ENCODE assay signal across 1 cellular context in the genomic region with DNA sequence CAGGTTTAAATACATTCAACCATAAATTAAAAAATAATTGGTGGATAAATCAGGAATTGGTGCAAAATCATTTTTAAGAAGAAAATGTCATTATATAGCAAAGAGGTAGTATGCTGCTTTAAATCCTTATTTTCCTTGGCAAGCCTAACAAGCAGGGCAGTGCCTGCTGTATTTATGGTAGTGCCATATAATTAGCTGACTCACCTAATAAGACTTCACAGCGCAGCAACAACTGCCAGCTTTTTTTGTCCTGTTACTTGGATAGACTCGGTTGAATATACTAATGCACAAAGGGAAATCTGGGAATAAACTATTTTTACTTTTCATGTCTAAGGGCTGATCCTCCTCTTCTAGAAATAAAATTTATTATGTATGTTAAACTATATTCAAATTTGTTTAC.
A peak's percentile ranks its signal among the peaks of the same experiment; 100 is the strongest.
TF ChIP-seq lines count a peak whose summit lies in the region.

No MANE protein-coding gene starts in this region.

TF ChIP-seq in SK-N-SH, 30 proteins besides CTCF, POLR2A, EP300 and RAD21 (continued from another document):
- peak; percentile 73 for TF ChIP-seq PBX3 (IDR thresholded peaks at IDR 0.05)
- TF ChIP-seq NFIC (IDR thresholded peaks at IDR 0.05; ENCODE audit: borderline replicate concordance): peak; percentile 86
- TF ChIP-seq, protein P1, sequence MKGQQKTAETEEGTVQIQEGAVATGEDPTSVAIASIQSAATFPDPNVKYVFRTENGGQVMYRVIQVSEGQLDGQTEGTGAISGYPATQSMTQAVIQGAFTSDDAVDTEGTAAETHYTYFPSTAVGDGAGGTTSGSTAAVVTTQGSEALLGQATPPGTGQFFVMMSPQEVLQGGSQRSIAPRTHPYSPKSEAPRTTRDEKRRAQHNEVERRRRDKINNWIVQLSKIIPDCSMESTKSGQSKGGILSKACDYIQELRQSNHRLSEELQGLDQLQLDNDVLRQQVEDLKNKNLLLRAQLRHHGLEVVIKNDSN (IDR thresholded peaks at IDR 0.05; ENCODE audit: borderline replicate concordance, low read depth): no peak
- TF ChIP-seq FOSL2 (IDR thresholded peaks at IDR 0.05; ENCODE audit: borderline replicate concordance, low read depth): peak; percentile 77
- no peak for TF ChIP-seq SIN3A (IDR thresholded peaks at IDR 0.05; ENCODE audit: borderline replicate concordance, low read depth, low read length)
- no peak for TF ChIP-seq ELF1 (IDR thresholded peaks at IDR 0.05)
- TF ChIP-seq GATA2 (CRISPR knock-in tag; IDR thresholded peaks at IDR 0.05): no peak
- no peak for TF ChIP-seq GABPA (IDR thresholded peaks at IDR 0.05; ENCODE audit: low read depth)
